15 cellular contexts compared by ENCODE assay signal in genomic region chr10:94224656-94225055, GRCh38.
A peak's percentile ranks its signal among the peaks of the same experiment; 100 is the strongest.
DNase-seq lines count a peak whose midpoint lies in the region; ATAC-seq and TF ChIP-seq lines count a peak whose summit lies in the region.
"Had no signal": no experiment of that assay in that cellular context is flagged by ENCODE, and none has a peak within 500 bp of the region (broad histone marks: within the 10 kb centered on the region; RNA-seq: fewer than 3 reads in every experiment).

No MANE protein-coding gene starts in this region.

- peak overlapping the region; percentile 37 for H3K27ac Mint-ChIP-seq in chondrocyte (ENCODE audit: unreplicated experiment)
- H3K27ac Mint-ChIP-seq: activated naive CD4-positive, alpha-beta T cell treated with anti-CD3 and anti-CD28 coated beads for 36 hours; CD4-positive, CD25-positive, alpha-beta regulatory T cell had no signal

- TF ChIP-seq POLR2A in erythroblast (IDR thresholded peaks at IDR 0.05; ENCODE audit: low read length): no peak

- DNase-seq in EL (peak; percentile 62), NCI-H226 (peak; percentile 16), chondrocyte (ENCODE audit: low spot score) (no peak), sciatic nerve (ENCODE audit: low spot score) (no peak), erythroblast (lab: John Stamatoyannopoulos, UW) (no peak)
- DNase-seq: activated CD4-positive, alpha-beta T cell treated with anti-CD3 and anti-CD28 coated beads for 48 hours; activated naive CD4-positive, alpha-beta T cell treated with anti-CD3 and anti-CD28 coated beads for 36 hours; CD4-positive, CD25-positive, alpha-beta regulatory T cell; DMS79 treated with DMSO at 0.1 percent for 48 hours; NCI-H146; NCI-H2227 treated with DMSO at 0.1 percent for 48 hours; small intestine; stimulated activated CD4-positive, alpha-beta T cell treated with anti-CD3 and anti-CD28 coated beads, Interleukin-4, amount 100 ng/mL, for 4 hours had no signal

- intact Hi-C loops in sciatic nerve (cut with DNase I): no loop called here

- no peaks in the 10 kb centered on the region for H3K9me3 Mint-ChIP-seq in chondrocyte (ENCODE audit: low read depth)
- H3K9me3 Mint-ChIP-seq: activated naive CD4-positive, alpha-beta T cell treated with anti-CD3 and anti-CD28 coated beads for 36 hours had no signal

- H3K36me3 Mint-ChIP-seq in chondrocyte (ENCODE audit: low read depth): peaks cover 3% of the 10 kb centered on the region
- H3K36me3 Mint-ChIP-seq: CD4-positive, CD25-positive, alpha-beta regulatory T cell had no signal

- ATAC-seq in sciatic nerve: peak; percentile 29
- ATAC-seq in HG02885 (IDR thresholded peaks at IDR 0.05; ENCODE audit: poor library complexity, unreplicated experiment): no peak
- ATAC-seq in GM18511 (IDR thresholded peaks at IDR 0.05; ENCODE audit: unreplicated experiment): no peak

- no peak for TF ChIP-seq CTCF in chondrocyte (IDR thresholded peaks at IDR 0.05)

- peaks cover 22% of the 10 kb centered on the region for H3K4me1 Mint-ChIP-seq in chondrocyte (ENCODE audit: low read depth)
- H3K4me1 Mint-ChIP-seq: CD4-positive, CD25-positive, alpha-beta regulatory T cell had no signal

- H3K27me3 Mint-ChIP-seq in chondrocyte (ENCODE audit: low read depth): no peaks in the 10 kb centered on the region
- H3K27me3 Mint-ChIP-seq: CD4-positive, CD25-positive, alpha-beta regulatory T cell had no signal

- H3K4me3 Mint-ChIP-seq in chondrocyte (ENCODE audit: unreplicated experiment): no peak overlapping the region
- H3K4me3 Mint-ChIP-seq: activated naive CD4-positive, alpha-beta T cell treated with anti-CD3 and anti-CD28 coated beads for 36 hours; CD4-positive, CD25-positive, alpha-beta regulatory T cell had no signal

Comparison
In these comparisons a context has a peak if more than half of its experiments do, and no peak if none do; other contexts are left out.
1. DNase-seq: peak in EL (single experiment) and NCI-H226 (single experiment); none in chondrocyte (single experiment), sciatic nerve (single experiment) and erythroblast (0 of 2).